13 cellular contexts compared by ENCODE assay signal in the genomic region with DNA sequence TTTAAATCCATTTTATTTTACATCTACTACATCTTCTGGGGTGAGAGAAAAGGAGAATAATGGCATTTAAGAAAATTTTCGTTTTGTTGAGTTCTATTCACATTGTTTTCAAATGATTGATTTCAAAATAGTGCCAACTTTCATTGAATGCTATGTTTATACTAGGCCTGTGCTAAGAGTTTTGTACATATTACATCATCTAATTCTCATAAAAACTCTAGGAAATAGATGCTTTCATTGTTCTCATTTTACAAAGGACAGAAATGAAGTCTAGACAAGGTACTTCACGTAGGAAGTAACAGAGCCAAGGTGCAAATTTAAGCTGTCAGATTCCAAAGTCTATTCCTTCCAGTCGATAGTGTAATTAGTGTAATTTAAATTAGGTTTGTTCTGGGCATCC.
A peak's percentile ranks its signal among the peaks of the same experiment; 100 is the strongest.
DNase-seq lines count a peak whose midpoint lies in the region; ATAC-seq, FAIRE-seq and TF ChIP-seq lines count a peak whose summit lies in the region.
"Had no signal": no experiment of that assay in that cellular context is flagged by ENCODE, and none has a peak within 500 bp of the region (broad histone marks: within the 10 kb centered on the region; RNA-seq: fewer than 3 reads in every experiment).

No MANE protein-coding gene starts in this region.

- H3K4me3 ChIP-seq in HepG2 (replicated peaks in 1 of 3; ENCODE audit: insufficient read depth in 1 of 3, low read depth in 2 of 3, low read length in 3 of 3) (no peak overlapping the region), right lobe of liver (no peak overlapping the region)
- H3K4me3 ChIP-seq: PC-9 had no signal

- DNase-seq in HepG2 (ENCODE audit: low spot score) = no peak
- DNase-seq in right lobe of liver = no peak
- peak; percentile 86 for DNase-seq in NCI-H774 (lab: John Stamatoyannopoulos, UW)
- DNase-seq in epithelial cell of prostate (ENCODE audit: low read depth, low spot score) = no peak
- DNase-seq in activated gamma-delta T cell treated with Interleukin-2 at 50 U/mL for 16 hours = no peak
- no peak for DNase-seq in NCI-H1092 treated with DMSO at 0.1 percent for 48 hours (lab: John Stamatoyannopoulos, UW)
- DNase-seq: H9, NCI-H2081 treated with DMSO at 0.1 percent for 48 hours, NCI-H345, NCI-H526 had no signal

- no peak for TF ChIP-seq POLR2A in HepG2 (IDR thresholded peaks at IDR 0.05; ENCODE audit: insufficient read depth in 1 of 2, low read depth in 2 of 2, low read length in 2 of 2)
- TF ChIP-seq POLR2A in right lobe of liver (IDR thresholded peaks at IDR 0.05) = no peak

- TF ChIP-seq RAD21 in HepG2 (CRISPR knock-in tag; IDR thresholded peaks at IDR 0.05) = no peak

- H2AFZ ChIP-seq in HepG2 (ENCODE audit: low read length) = no peak overlapping the region
- H2AFZ ChIP-seq: PC-9 had no signal

- H3K36me3 ChIP-seq in HepG2 (replicated peaks in 1 of 2; ENCODE audit: control insufficient read depth in 1 of 2, insufficient read depth in 2 of 2, low read length in 2 of 2) (no peaks in the 10 kb centered on the region), right lobe of liver (no peaks in the 10 kb centered on the region)

- intact Hi-C loops in HepG2 (cut with micrococcal nuclease; ENCODE audit: unreplicated experiment) (no loop called here), right lobe of liver (cut with DNase I) (no loop called here)

- no peaks in the 10 kb centered on the region for H3K79me2 ChIP-seq in HepG2 (ENCODE audit: insufficient read depth, low read length)

- H4K20me1 ChIP-seq in HepG2 (ENCODE audit: insufficient read depth, low read length) = no peaks in the 10 kb centered on the region

- H3K27me3 ChIP-seq in HepG2 (ENCODE audit: control insufficient read depth in 1 of 2, insufficient read depth in 2 of 2, low read length in 2 of 2) (no peaks in the 10 kb centered on the region), right lobe of liver (no peaks in the 10 kb centered on the region)

- H3K4me2 ChIP-seq in HepG2 (ENCODE audit: low read depth, low read length) = no peak overlapping the region
- H3K4me2 ChIP-seq: PC-9 had no signal

- no peak overlapping the region for H3K9ac ChIP-seq in HepG2 (ENCODE audit: insufficient read depth, low read depth, low read length)

- FAIRE-seq in HepG2 (lab: Jason Lieb, UNC) = no peak

- ATAC-seq in HepG2 (no peak), right lobe of liver (no peak), GM21723 (IDR thresholded peaks at IDR 0.05; ENCODE audit: unreplicated experiment) (no peak)

- POLR2A ChIA-PET in HepG2 (lab: Yijun Ruan, JAX) = no interaction called here

- BruUV-seq in HepG2 (replicated peaks; lab: Mats Ljungman, UMichigan) = no TSS peak

- TF ChIP-seq EP300 in HepG2 (IDR thresholded peaks at IDR 0.05; ENCODE audit: low read depth in 2 of 2, low read length in 2 of 2) (no peak), HepG2 (CRISPR knock-in tag; IDR thresholded peaks at IDR 0.05; ENCODE audit: borderline replicate concordance) (no peak)

- H3K27ac ChIP-seq in HepG2 (ENCODE audit: extremely low read length, insufficient read depth, low read length) (no peak overlapping the region), right lobe of liver (no peak overlapping the region), epithelial cell of prostate (peak overlapping the region; percentile 16)
- H3K27ac ChIP-seq: C4-2B, PC-9 had no signal

- H3K9me3 ChIP-seq in HepG2 (ENCODE audit: low read length) (no peaks in the 10 kb centered on the region), right lobe of liver (no peaks in the 10 kb centered on the region)

- CTCF ChIA-PET in HepG2 (lab: Yijun Ruan, JAX; ENCODE audit: low intra/inter-chr PET ratio, low total read pairs) = no interaction called here

- WGBS in HepG2 (ENCODE audit: low lambda C conversion rate) = under 1% methylated on average over 3 of the region's 3 CpGs
- 53% methylated on average over 3 of the region's 3 CpGs for WGBS in right lobe of liver (ENCODE audit: insufficient coverage, low coverage, low lambda C conversion rate, missing lambda C conversion rate)

- in situ Hi-C loops in HepG2 (cut with HindIII; ENCODE audit: extremely low pct_ligation_motif_present, low pct_unique_long_range_greater_than_20kb) = no loop called here

- H3K4me1 ChIP-seq in HepG2 (ENCODE audit: insufficient read depth, low read length) (no peaks in the 10 kb centered on the region), right lobe of liver (no peaks in the 10 kb centered on the region)

- TF ChIP-seq CTCF in HepG2 (CRISPR knock-in tag; IDR thresholded peaks at IDR 0.05) (no peak), right lobe of liver (IDR thresholded peaks at IDR 0.05) (no peak)

TF ChIP-seq in HepG2, 621 proteins besides CTCF, POLR2A, EP300 and RAD21:
- TF ChIP-seq BORCS8-MEF2B (CRISPR knock-in tag; IDR thresholded peaks at IDR 0.05) (no peak), ATF7 (IDR thresholded peaks at IDR 0.05) (peak; percentile 44; the same call in 1 of the 2 replicates), ATF7 (CRISPR knock-in tag; IDR thresholded peaks at IDR 0.05) (no peak), ZEB1 (IDR thresholded peaks at IDR 0.05; ENCODE audit: insufficient replicate concordance, low read depth) (no peak), ZNF20 (CRISPR knock-in tag; IDR thresholded peaks at IDR 0.05) (no peak)
